ENCODE assay signal across 8 cellular contexts in the genomic region with DNA sequence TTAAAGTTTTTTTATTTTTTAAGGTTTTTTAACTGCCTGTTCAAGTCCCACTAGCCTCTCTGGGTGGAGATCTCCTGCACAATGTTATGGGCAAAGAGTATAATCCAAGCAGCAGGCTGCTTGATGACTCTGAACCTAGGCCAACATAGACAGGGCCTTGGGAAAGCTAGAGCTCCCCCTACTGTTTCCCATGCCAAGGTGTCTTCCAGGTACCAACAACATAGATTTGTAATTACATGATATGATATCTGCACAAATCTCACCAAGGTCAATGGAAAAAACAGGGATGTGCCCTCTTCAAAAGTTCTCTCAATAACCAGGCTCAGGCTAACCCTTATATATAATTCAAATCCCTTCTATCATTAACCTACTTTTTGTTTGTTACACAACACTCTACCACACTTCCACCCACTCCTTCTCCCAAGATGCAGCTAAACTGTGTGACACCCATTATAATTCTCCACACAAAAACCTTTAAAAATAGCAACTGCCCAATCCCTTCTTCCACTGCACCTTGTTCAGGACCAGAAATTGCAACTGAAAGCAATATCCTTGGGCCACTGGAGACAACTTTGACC. TPM values are rescaled to one million over a fixed set of nuclear protein-coding genes. Genes with fewer than 3 reads are reported as not detected.
DNase-seq lines count a peak whose midpoint lies in the region; ATAC-seq and TF ChIP-seq lines count a peak whose summit lies in the region.

No MANE protein-coding gene starts in this region.

- H3K4me3 ChIP-seq in CD4-positive, CD25-positive, alpha-beta regulatory T cell (ENCODE audit: low read depth, low read length) = no peak overlapping the region
- H3K4me3 ChIP-seq in GM23338 = no peak overlapping the region
- no peak overlapping the region for H3K4me3 ChIP-seq in gastroesophageal sphincter
- H3K4me3 ChIP-seq in psoas muscle = no peak overlapping the region

- peaks cover 4% of the 10 kb centered on the region; the same call in 1 of the 2 replicates for H4K20me1 ChIP-seq in GM23338 (replicated peaks; ENCODE audit: insufficient read depth)

- peak; percentile 16 to 79 (median 58) for DNase-seq in CD4-positive, CD25-positive, alpha-beta regulatory T cell
- DNase-seq in GM23338 (ENCODE audit: low spot score) = peak; percentile 84
- peak; percentile 37 to 71 for DNase-seq in NCI-H526 (lab: John Stamatoyannopoulos, UW)
- DNase-seq in activated T-helper 1 cell treated with anti-CD3 and anti-CD28 coated beads, Interleukin-12 subunit alpha, Interleukin-12 subunit beta, Interleukin-2, Interleukin-4 antibody, amounts not matched to agents 30 ng/mL and 10 ng/mL and 1 ng/mL, durations not matched to agents 14 hours and 24 hours and 36 hours (ENCODE audit: low spot score) = peak; percentile 34
- no peak for DNase-seq in psoas muscle

- H3K36me3 ChIP-seq in CD4-positive, CD25-positive, alpha-beta regulatory T cell (ENCODE audit: control insufficient read depth, insufficient read depth, low read length) = peaks cover 64% of the 10 kb centered on the region
- H3K36me3 ChIP-seq in GM23338 (ENCODE audit: insufficient read depth) = peaks cover 6% of the 10 kb centered on the region
- peaks cover 2 to 85% of the 10 kb centered on the region in 2 donors for H3K36me3 ChIP-seq in gastroesophageal sphincter
- H3K36me3 ChIP-seq in psoas muscle (ENCODE audit: insufficient read depth in 1 of 2, low read depth in 1 of 2) = peaks cover 8 to 81% of the 10 kb centered on the region in 2 donors

- no peak overlapping the region for H3K27ac ChIP-seq in CD4-positive, CD25-positive, alpha-beta regulatory T cell (ENCODE audit: insufficient read depth, low read length, poor library complexity, severe bottlenecking)
- H3K27ac ChIP-seq in GM23338 (ENCODE audit: low read depth) (no peak overlapping the region), gastroesophageal sphincter (no peak overlapping the region), psoas muscle (no peak overlapping the region)

- no peaks in the 10 kb centered on the region for H3K9me2 ChIP-seq in GM23338 (ENCODE audit: insufficient read depth)

- TF ChIP-seq POLR2A in gastroesophageal sphincter (IDR thresholded peaks at IDR 0.05) = no peak

- peaks cover 38% of the 10 kb centered on the region for H3K36me3 Mint-ChIP-seq in CD4-positive, CD25-positive, alpha-beta regulatory T cell
- peaks cover 30% of the 10 kb centered on the region for H3K36me3 Mint-ChIP-seq in GM23338 (ENCODE audit: low read depth)
- peaks cover 30% of the 10 kb centered on the region for H3K36me3 Mint-ChIP-seq in activated T-helper 1 cell treated with anti-CD3 and anti-CD28 coated beads, Interleukin-12 subunit alpha, Interleukin-12 subunit beta, Interleukin-2, Interleukin-4 antibody, amounts not matched to agents 30 ng/mL and 10 ng/mL and 1 ng/mL, durations not matched to agents 14 hours and 24 hours and 36 hours (ENCODE audit: low read depth)

- H3K4me1 ChIP-seq in CD4-positive, CD25-positive, alpha-beta regulatory T cell (ENCODE audit: control insufficient read depth, insufficient read depth, low read length, poor library complexity, severe bottlenecking) = no peaks in the 10 kb centered on the region
- H3K4me1 ChIP-seq in GM23338 (ENCODE audit: insufficient read depth) (no peaks in the 10 kb centered on the region), gastroesophageal sphincter (peaks cover 0 to 7% (median 0%) of the 10 kb centered on the region in 3 donors), psoas muscle (no peaks in the 10 kb centered on the region)

- no peak overlapping the region for H3K4me3 Mint-ChIP-seq in CD4-positive, CD25-positive, alpha-beta regulatory T cell
- no peak overlapping the region for H3K4me3 Mint-ChIP-seq in GM23338
- H3K4me3 Mint-ChIP-seq in activated T-helper 1 cell treated with anti-CD3 and anti-CD28 coated beads, Interleukin-12 subunit alpha, Interleukin-12 subunit beta, Interleukin-2, Interleukin-4 antibody, amounts not matched to agents 30 ng/mL and 10 ng/mL and 1 ng/mL, durations not matched to agents 14 hours and 24 hours and 36 hours = no peak overlapping the region

- peaks cover 8% of the 10 kb centered on the region; the same call in 1 of the 2 replicates for H3K79me2 ChIP-seq in GM23338 (replicated peaks; ENCODE audit: insufficient read depth)

- H3F3A ChIP-seq in GM23338 (replicated peaks; ENCODE audit: low read depth) = no peaks in the 10 kb centered on the region

- H3K9me3 Mint-ChIP-seq in CD4-positive, CD25-positive, alpha-beta regulatory T cell = no peaks in the 10 kb centered on the region
- no peaks in the 10 kb centered on the region for H3K9me3 Mint-ChIP-seq in GM23338
- no peaks in the 10 kb centered on the region for H3K9me3 Mint-ChIP-seq in activated T-helper 1 cell treated with anti-CD3 and anti-CD28 coated beads, Interleukin-12 subunit alpha, Interleukin-12 subunit beta, Interleukin-2, Interleukin-4 antibody, amounts not matched to agents 30 ng/mL and 10 ng/mL and 1 ng/mL, durations not matched to agents 14 hours and 24 hours and 36 hours

- peak; percentile 79 to 89 for ATAC-seq in CD4-positive, CD25-positive, alpha-beta regulatory T cell (ENCODE audit: low read depth in 2 of 2)
- ATAC-seq in GM23338 (peak; percentile 98), gastroesophageal sphincter (peak; percentile 80), psoas muscle (peak in 3 of 4 donors; percentile 81 to 89 (median 86)), HG02610 (IDR thresholded peaks at IDR 0.05; ENCODE audit: unreplicated experiment) (no peak), GM21528 (IDR thresholded peaks at IDR 0.05; ENCODE audit: low FRiP score, unreplicated experiment) (no peak)

- H2AFZ ChIP-seq in GM23338 = no peak overlapping the region

- no peak for TF ChIP-seq EP300 in gastroesophageal sphincter (IDR thresholded peaks at IDR 0.05)

- H3K4me1 Mint-ChIP-seq in CD4-positive, CD25-positive, alpha-beta regulatory T cell = peaks cover 0 to 12% (median 11%) of the 10 kb centered on the region in 4 donors
- no peaks in the 10 kb centered on the region for H3K4me1 Mint-ChIP-seq in GM23338
- peaks cover 10% of the 10 kb centered on the region for H3K4me1 Mint-ChIP-seq in activated T-helper 1 cell treated with anti-CD3 and anti-CD28 coated beads, Interleukin-12 subunit alpha, Interleukin-12 subunit beta, Interleukin-2, Interleukin-4 antibody, amounts not matched to agents 30 ng/mL and 10 ng/mL and 1 ng/mL, durations not matched to agents 14 hours and 24 hours and 36 hours (ENCODE audit: low read depth)

- no peaks in the 10 kb centered on the region for H3K27me3 Mint-ChIP-seq in CD4-positive, CD25-positive, alpha-beta regulatory T cell
- H3K27me3 Mint-ChIP-seq in GM23338 (ENCODE audit: insufficient read depth, low read depth, poor library complexity) = peaks cover 1% of the 10 kb centered on the region
- no peaks in the 10 kb centered on the region for H3K27me3 Mint-ChIP-seq in activated T-helper 1 cell treated with anti-CD3 and anti-CD28 coated beads, Interleukin-12 subunit alpha, Interleukin-12 subunit beta, Interleukin-2, Interleukin-4 antibody, amounts not matched to agents 30 ng/mL and 10 ng/mL and 1 ng/mL, durations not matched to agents 14 hours and 24 hours and 36 hours (ENCODE audit: insufficient read depth)

- peak overlapping the region in 2 of 3 donors; percentile 6 to 66 for H3K27ac Mint-ChIP-seq in CD4-positive, CD25-positive, alpha-beta regulatory T cell
- H3K27ac Mint-ChIP-seq in GM23338 = no peak overlapping the region
- no peak overlapping the region for H3K27ac Mint-ChIP-seq in activated T-helper 1 cell treated with anti-CD3 and anti-CD28 coated beads, Interleukin-12 subunit alpha, Interleukin-12 subunit beta, Interleukin-2, Interleukin-4 antibody, amounts not matched to agents 30 ng/mL and 10 ng/mL and 1 ng/mL, durations not matched to agents 14 hours and 24 hours and 36 hours

- TF ChIP-seq CTCF in GM23338 (conservative IDR thresholded peaks at IDR 0.05; ENCODE audit: low read depth in 2 of 2) = peak; percentile 78 to 87
- peak in 3 of 4 experiments; percentile 26 to 59 (median 58) for TF ChIP-seq CTCF in gastroesophageal sphincter (IDR thresholded peaks at IDR 0.05)
- peak; percentile 57 for TF ChIP-seq CTCF in psoas muscle (IDR thresholded peaks at IDR 0.05)

- H3K9me3 ChIP-seq in CD4-positive, CD25-positive, alpha-beta regulatory T cell (ENCODE audit: control insufficient read depth in 2 of 2, low read length in 2 of 2) = no peaks in the 10 kb centered on the region
- no peaks in the 10 kb centered on the region for H3K9me3 ChIP-seq in gastroesophageal sphincter
- H3K9me3 ChIP-seq in psoas muscle = no peaks in the 10 kb centered on the region

- intact Hi-C loops in activated T-helper 1 cell treated with anti-CD3 and anti-CD28 coated beads, Interleukin-12 subunit alpha, Interleukin-12 subunit beta, Interleukin-2, Interleukin-4 antibody, amounts not matched to agents 30 ng/mL and 10 ng/mL and 1 ng/mL, durations not matched to agents 14 hours and 24 hours and 36 hours (cut with micrococcal nuclease) = loop anchor here (2.0 kb wide), 1 partner anchor 44 kb away; a partner anchor contains a TSS
- intact Hi-C loops in psoas muscle (cut with DNase I) = no loop called here

- H3K27me3 ChIP-seq in CD4-positive, CD25-positive, alpha-beta regulatory T cell (ENCODE audit: control insufficient read depth, insufficient read depth, low read length) = no peaks in the 10 kb centered on the region
- no peaks in the 10 kb centered on the region for H3K27me3 ChIP-seq in GM23338 (ENCODE audit: insufficient read depth)
- H3K27me3 ChIP-seq in gastroesophageal sphincter = no peaks in the 10 kb centered on the region
- no peaks in the 10 kb centered on the region for H3K27me3 ChIP-seq in psoas muscle (ENCODE audit: insufficient read depth in 3 of 3, low read length in 2 of 3)

- no peak overlapping the region for H3K4me2 ChIP-seq in GM23338

RNA-seq across cellular contexts. Expression of a gene that starts 43.8 kb away (rescaled TPM):
- total RNA-seq in CD4-positive, CD25-positive, alpha-beta regulatory T cell = 28.4 TPM
- 10 to 100 TPM; 10.1 to 14.2 (median 12.0) TPM for polyA plus RNA-seq in CD4-positive, CD25-positive, alpha-beta regulatory T cell
- total RNA-seq in GM23338 (2014; rRNA removed; shearing (Covaris generic)) = 51.7 and 57.9 TPM in 2 replicates
- 15.9 and 16.3 TPM in 2 replicates for polyA plus RNA-seq in GM23338 (2016; fragmentation: Nextera tagmentation; extraction: Ambion mirVana)
- 38.5 and 39.6 TPM in 2 replicates for total RNA-seq in activated T-helper 1 cell treated with anti-CD3 and anti-CD28 coated beads, Interleukin-12 subunit alpha, Interleukin-12 subunit beta, Interleukin-2, Interleukin-4 antibody, amounts not matched to agents 30 ng/mL and 10 ng/mL and 1 ng/mL, durations not matched to agents 14 hours and 24 hours and 36 hours
- 10 to 100 TPM; 28.5 to 51.1 (median 32.7) TPM for total RNA-seq in gastroesophageal sphincter
- 10 to 100 TPM in 1 of 4 donors, 1 to 10 TPM in 3; 7.0 to 11.9 (median 9.8) TPM for total RNA-seq in psoas muscle
- 1 to 10 TPM; 4.6 to 8.8 (median 6.1) TPM for polyA plus RNA-seq in psoas muscle

RNA-seq across cellular contexts. Expression of a gene that starts 49.7 kb away (rescaled TPM):
- 33.9 TPM for total RNA-seq in CD4-positive, CD25-positive, alpha-beta regulatory T cell
- polyA plus RNA-seq in CD4-positive, CD25-positive, alpha-beta regulatory T cell = 10 to 100 TPM; 34.5 to 55.4 (median 43.5) TPM
- 70.4 and 92.7 TPM in 2 replicates for total RNA-seq in GM23338 (2014; rRNA removed; shearing (Covaris generic))
- polyA plus RNA-seq in GM23338 (2016; fragmentation: Nextera tagmentation; extraction: Ambion mirVana) (41.7 and 48.7 TPM in 2 replicates), psoas muscle (10 to 100 TPM; 17.9 to 42.4 (median 18.3) TPM)
- 200 and 208 TPM in 2 replicates for total RNA-seq in activated T-helper 1 cell treated with anti-CD3 and anti-CD28 coated beads, Interleukin-12 subunit alpha, Interleukin-12 subunit beta, Interleukin-2, Interleukin-4 antibody, amounts not matched to agents 30 ng/mL and 10 ng/mL and 1 ng/mL, durations not matched to agents 14 hours and 24 hours and 36 hours
- total RNA-seq in gastroesophageal sphincter (10 to 100 TPM; 13.7 to 38.3 (median 22.8) TPM), psoas muscle (10 to 100 TPM; 12.6 to 24.0 (median 19.3) TPM)

Comparison
In these comparisons a context has a peak if more than half of its experiments do, and no peak if none do; other contexts are left out.
1. ATAC-seq: peak in CD4-positive, CD25-positive, alpha-beta regulatory T cell (2 of 2), GM23338 (single experiment), gastroesophageal sphincter (single experiment) and psoas muscle (3 of 4); none in HG02610 (single experiment) and GM21528 (single experiment).
2. DNase-seq: peak in CD4-positive, CD25-positive, alpha-beta regulatory T cell (3 of 3), GM23338 (single experiment), NCI-H526 (2 of 2) and activated T-helper 1 cell treated with anti-CD3 and anti-CD28 coated beads, Interleukin-12 subunit alpha, Interleukin-12 subunit beta, Interleukin-2, Interleukin-4 antibody, amounts not matched to agents 30 ng/mL and 10 ng/mL and 1 ng/mL, durations not matched to agents 14 hours and 24 hours and 36 hours (single experiment); none in psoas muscle (0 of 2).
3. H3K27ac Mint-ChIP-seq: peak in CD4-positive, CD25-positive, alpha-beta regulatory T cell (2 of 3); none in GM23338 (single experiment) and activated T-helper 1 cell treated with anti-CD3 and anti-CD28 coated beads, Interleukin-12 subunit alpha, Interleukin-12 subunit beta, Interleukin-2, Interleukin-4 antibody, amounts not matched to agents 30 ng/mL and 10 ng/mL and 1 ng/mL, durations not matched to agents 14 hours and 24 hours and 36 hours (single experiment).
4. Peak in every context shown above with its lines, with median percentiles within 50 percentile points of each other: CTCF ChIP-seq.